10 cellular contexts compared by ENCODE assay signal in the genomic region with DNA sequence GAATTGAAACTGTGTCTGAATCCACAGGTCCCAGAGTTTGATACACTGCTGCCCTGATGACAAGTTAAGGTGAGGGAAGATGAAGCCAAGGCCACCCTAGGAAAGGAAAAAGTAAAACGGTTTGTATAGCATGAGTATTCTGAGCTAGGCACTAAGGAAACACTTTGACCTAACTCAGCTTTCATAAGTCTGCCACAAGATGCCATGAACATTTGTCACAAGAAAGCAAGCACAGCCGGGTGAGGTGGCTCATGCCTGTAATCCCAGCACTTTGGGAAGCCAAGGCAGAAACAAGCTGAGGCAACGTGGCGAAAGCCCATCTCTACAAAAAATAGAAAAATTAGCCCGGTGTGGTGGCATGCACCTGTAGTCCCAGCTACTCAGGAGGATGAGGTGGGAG. TPM values are rescaled to one million over a fixed set of nuclear protein-coding genes. Genes with fewer than 3 reads are reported as not detected.
DNase-seq lines count a peak whose midpoint lies in the region; ATAC-seq and TF ChIP-seq lines count a peak whose summit lies in the region.
"Had no signal": no experiment of that assay in that cellular context is flagged by ENCODE, and none has a peak within 500 bp of the region (broad histone marks: within the 10 kb centered on the region; RNA-seq: fewer than 3 reads in every experiment).

No MANE protein-coding gene starts in this region.

- H3K4me3 ChIP-seq in cardiac fibroblast (replicated peaks in 1 of 2; ENCODE audit: low read depth in 2 of 2, low read length in 2 of 2) = no peak overlapping the region

- H3K27me3 Mint-ChIP-seq in natural killer cell treated with Interleukin-12 subunit alpha and Interleukin-12 subunit beta and Interleukin-15 and Interleukin-18, amount 100 ng/mL, for 72 hours = no peaks in the 10 kb centered on the region

- H3K27ac Mint-ChIP-seq in natural killer cell treated with Interleukin-12 subunit alpha and Interleukin-12 subunit beta and Interleukin-15 and Interleukin-18, amount 100 ng/mL, for 72 hours = peak overlapping the region; percentile 8 to 92
- H3K27ac Mint-ChIP-seq in stimulated activated effector memory CD8-positive, alpha-beta T cell treated with anti-CD3 and anti-CD28 coated beads, Interleukin-12 subunit alpha, Interleukin-12 subunit beta, amount 100 ng/mL, for 72 hours = no peak overlapping the region

- H3K36me3 Mint-ChIP-seq in natural killer cell treated with Interleukin-12 subunit alpha and Interleukin-12 subunit beta and Interleukin-15 and Interleukin-18, amount 100 ng/mL, for 72 hours = peaks cover 6% of the 10 kb centered on the region
- peaks cover 9% of the 10 kb centered on the region for H3K36me3 Mint-ChIP-seq in stimulated activated effector memory CD8-positive, alpha-beta T cell treated with anti-CD3 and anti-CD28 coated beads, Interleukin-12 subunit alpha, Interleukin-12 subunit beta, amount 100 ng/mL, for 72 hours

- no peak for TF ChIP-seq CTCF in cardiac fibroblast (IDR thresholded peaks at IDR 0.05; ENCODE audit: low read depth, low read length)

- no peak overlapping the region for H3K4me3 Mint-ChIP-seq in natural killer cell treated with Interleukin-12 subunit alpha and Interleukin-12 subunit beta and Interleukin-15 and Interleukin-18, amount 100 ng/mL, for 72 hours
- H3K4me3 Mint-ChIP-seq in stimulated activated effector memory CD8-positive, alpha-beta T cell treated with anti-CD3 and anti-CD28 coated beads, Interleukin-12 subunit alpha, Interleukin-12 subunit beta, amount 100 ng/mL, for 72 hours = no peak overlapping the region

- ATAC-seq in natural killer cell treated with Interleukin-12 subunit alpha and Interleukin-12 subunit beta and Interleukin-15 and Interleukin-18, amount 100 ng/mL, for 72 hours = no peak
- ATAC-seq in GM21515 (IDR thresholded peaks at IDR 0.05; ENCODE audit: unreplicated experiment) (no peak), GM18867 (IDR thresholded peaks at IDR 0.05; ENCODE audit: unreplicated experiment) (no peak)
- no peak for ATAC-seq in stimulated activated effector memory CD8-positive, alpha-beta T cell treated with anti-CD3 and anti-CD28 coated beads, Interleukin-12 subunit alpha, Interleukin-12 subunit beta, amount 100 ng/mL, for 72 hours

- DNase-seq in EL = peak; percentile 78
- peak; percentile 76 for DNase-seq in M059J (ENCODE audit: low read depth)
- peak; percentile 6 to 79 for DNase-seq in cardiac fibroblast (ENCODE audit: low read depth in 2 of 2)
- no peak for DNase-seq in natural killer cell treated with Interleukin-12 subunit alpha and Interleukin-12 subunit beta and Interleukin-15 and Interleukin-18, amount 100 ng/mL, for 72 hours (ENCODE audit: low spot score)
- DNase-seq in stimulated activated effector memory CD8-positive, alpha-beta T cell treated with anti-CD3 and anti-CD28 coated beads, Interleukin-12 subunit alpha, Interleukin-12 subunit beta, amount 100 ng/mL, for 72 hours (ENCODE audit: low spot score in 2 of 2) = no peak
- no peak for DNase-seq in activated gamma-delta T cell (lab: John Stamatoyannopoulos, UW)
- DNase-seq: NCI-H2029 treated with DMSO at 0.1 percent for 48 hours, RPMI8226 had no signal

- H3K4me1 Mint-ChIP-seq in natural killer cell treated with Interleukin-12 subunit alpha and Interleukin-12 subunit beta and Interleukin-15 and Interleukin-18, amount 100 ng/mL, for 72 hours (ENCODE audit: low read depth in 2 of 2) = peaks cover 35 to 47% of the 10 kb centered on the region in 2 donors
- peaks cover 26% of the 10 kb centered on the region for H3K4me1 Mint-ChIP-seq in stimulated activated effector memory CD8-positive, alpha-beta T cell treated with anti-CD3 and anti-CD28 coated beads, Interleukin-12 subunit alpha, Interleukin-12 subunit beta, amount 100 ng/mL, for 72 hours

- no peaks in the 10 kb centered on the region for H3K9me3 Mint-ChIP-seq in natural killer cell treated with Interleukin-12 subunit alpha and Interleukin-12 subunit beta and Interleukin-15 and Interleukin-18, amount 100 ng/mL, for 72 hours
- no peaks in the 10 kb centered on the region for H3K9me3 Mint-ChIP-seq in stimulated activated effector memory CD8-positive, alpha-beta T cell treated with anti-CD3 and anti-CD28 coated beads, Interleukin-12 subunit alpha, Interleukin-12 subunit beta, amount 100 ng/mL, for 72 hours

RNA-seq across cellular contexts. Expression of a gene that starts 34.2 kb away (rescaled TPM):
- 9.9 and 15.6 TPM in 2 replicates for total RNA-seq in M059J (2014; rRNA removed; shearing (Covaris generic))
- total RNA-seq in natural killer cell treated with Interleukin-12 subunit alpha and Interleukin-12 subunit beta and Interleukin-15 and Interleukin-18, amount 100 ng/mL, for 72 hours = 10 to 100 TPM; 20.2 to 26.5 TPM

Comparison
In these comparisons a context has a peak if more than half of its experiments do, and no peak if none do; other contexts are left out.
1. DNase-seq: peak in EL (single experiment), M059J (single experiment) and cardiac fibroblast (2 of 2); none in natural killer cell treated with Interleukin-12 subunit alpha and Interleukin-12 subunit beta and Interleukin-15 and Interleukin-18, amount 100 ng/mL, for 72 hours (single experiment), stimulated activated effector memory CD8-positive, alpha-beta T cell treated with anti-CD3 and anti-CD28 coated beads, Interleukin-12 subunit alpha, Interleukin-12 subunit beta, amount 100 ng/mL, for 72 hours (0 of 2) and activated gamma-delta T cell (single experiment).